21 cellular contexts compared by ENCODE assay signal in the genomic region with DNA sequence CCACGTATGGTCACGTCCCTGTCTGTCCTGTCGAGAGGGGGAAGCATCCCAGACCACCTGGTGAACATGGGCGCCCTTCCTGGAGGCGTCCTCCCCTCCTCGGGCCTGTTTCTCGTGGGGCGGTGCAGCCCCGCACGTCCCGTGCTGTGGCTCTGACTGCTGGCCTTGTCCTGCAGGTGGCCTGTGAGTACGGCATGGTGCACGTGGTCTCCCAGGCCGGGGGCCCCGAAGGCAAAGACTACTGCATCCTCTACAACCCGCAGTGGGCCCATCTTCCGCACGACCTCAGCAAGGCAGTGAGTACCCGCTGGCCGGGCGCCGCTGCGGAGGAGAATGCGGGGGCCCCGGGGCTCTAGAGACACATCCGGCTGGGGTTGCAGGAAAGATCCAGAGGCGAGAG. TPM values are rescaled to one million over a fixed set of nuclear protein-coding genes. Genes with fewer than 3 reads are reported as not detected.
"Had no signal": no experiment of that assay in that cellular context is flagged by ENCODE, and none has a peak within 500 bp of the region (broad histone marks: within the 10 kb centered on the region; RNA-seq: fewer than 3 reads in every experiment).

No MANE protein-coding gene starts in this region.

- ATAC-seq: gastroesophageal sphincter; heart right ventricle; stimulated activated naive B cell treated with anti-CD40 and anti-IgM and Interleukin-4, amounts not matched to agents 10 μg/mL and 1 μg/mL and 100 μg/mL, for 72 hours; T-cell had no signal

- H3K27ac ChIP-seq: esophagus muscularis mucosa, gastroesophageal sphincter, heart right ventricle, tibial artery, uterus had no signal

- H3K27me3 Mint-ChIP-seq: activated B cell treated with CpG ODN at 0.5 μM for 24 hours; activated CD4-positive, alpha-beta memory T cell treated with anti-CD3 and anti-CD28 coated beads, Interleukin-2, amount 10 ng/mL, durations not matched to agents 7 days and 5 days; activated T-cell treated with anti-CD3 and anti-CD28 coated beads, Interleukin-2, amount 50 U/mL, for 24 hours; memory B cell; stimulated activated naive B cell treated with anti-CD40 and anti-IgM and Interleukin-4, amounts not matched to agents 10 μg/mL and 1 μg/mL and 100 μg/mL, for 72 hours; T-cell had no signal

- H3K36me3 ChIP-seq: uterus had no signal

- H3K36me3 Mint-ChIP-seq: natural killer cell had no signal

- DNase-seq: activated B cell treated with CpG ODN at 0.5 μM for 24 hours; activated CD4-positive, alpha-beta memory T cell treated with anti-CD3 and anti-CD28 coated beads, Interleukin-2, amount 10 ng/mL, durations not matched to agents 7 days and 5 days; activated T-cell treated with anti-CD3 and anti-CD28 coated beads, Interleukin-2, amount 50 U/mL, for 24 hours; aorta; cerebellar nuclear complex; effector memory CD4-positive, alpha-beta T cell; natural killer cell; sigmoid colon; stimulated activated CD4-positive, alpha-beta T cell treated with anti-CD3 and anti-CD28 coated beads, Interleukin-4, amount 100 ng/mL, for 4 hours; stimulated activated naive B cell treated with anti-CD40 and anti-IgM and Interleukin-4, amounts not matched to agents 10 μg/mL and 1 μg/mL and 100 μg/mL, for 72 hours; tibial artery; uterus had no signal

- H3K4me3 Mint-ChIP-seq: activated CD4-positive, alpha-beta memory T cell treated with anti-CD3 and anti-CD28 coated beads, Interleukin-2, amount 10 ng/mL, durations not matched to agents 7 days and 5 days; activated naive CD4-positive, alpha-beta T cell treated with anti-CD3 and anti-CD28 coated beads for 36 hours; activated T-cell treated with anti-CD3 and anti-CD28 coated beads, Interleukin-2, amount 50 U/mL, for 24 hours; dendritic cell treated with granulocyte-macrophage colony-stimulating factor and Interleukin-4, amounts not matched to agents 40 ng/mL and 50 ng/mL, for 4 days; immature natural killer cell had no signal

- H3K9me3 ChIP-seq: esophagus muscularis mucosa, gastroesophageal sphincter, heart right ventricle, sigmoid colon, tibial artery, uterus had no signal

- H3K4me3 ChIP-seq: esophagus muscularis mucosa, gastroesophageal sphincter, heart right ventricle, sigmoid colon, tibial artery, uterus had no signal

- H3K27ac Mint-ChIP-seq: activated CD4-positive, alpha-beta memory T cell treated with anti-CD3 and anti-CD28 coated beads, Interleukin-2, amount 10 ng/mL, durations not matched to agents 7 days and 5 days; activated naive CD4-positive, alpha-beta T cell treated with anti-CD3 and anti-CD28 coated beads for 36 hours had no signal

- H3K27me3 ChIP-seq: esophagus muscularis mucosa, gastroesophageal sphincter, heart right ventricle, sigmoid colon, tibial artery, uterus had no signal

- H3K9me3 Mint-ChIP-seq: activated B cell treated with CpG ODN at 0.5 μM for 24 hours; dendritic cell treated with granulocyte-macrophage colony-stimulating factor and Interleukin-4, amounts not matched to agents 40 ng/mL and 50 ng/mL, for 4 days; immature natural killer cell; natural killer cell; T-cell had no signal

RNA-seq across cellular contexts. Expression of gene TMPRSS9, which starts 25.6 kb away (rescaled TPM):
- total RNA-seq: activated B cell treated with CpG ODN at 0.5 μM for 24 hours; activated CD4-positive, alpha-beta memory T cell treated with anti-CD3 and anti-CD28 coated beads, Interleukin-2, amount 10 ng/mL, durations not matched to agents 7 days and 5 days; activated naive CD4-positive, alpha-beta T cell treated with anti-CD3 and anti-CD28 coated beads for 36 hours; endothelial cell of umbilical vein; heart right ventricle; natural killer cell; T-cell had no signal
- polyA plus RNA-seq: aorta, endothelial cell of umbilical vein, immature natural killer cell had no signal

RNA-seq across cellular contexts. Expression of gene LINGO3, which starts 26.5 kb away (rescaled TPM):
- total RNA-seq: activated naive CD4-positive, alpha-beta T cell treated with anti-CD3 and anti-CD28 coated beads for 36 hours; aorta; endothelial cell of umbilical vein; esophagus muscularis mucosa; gastroesophageal sphincter; heart right ventricle; uterus had no signal
- polyA plus RNA-seq: endothelial cell of umbilical vein, heart right ventricle had no signal

RNA-seq across cellular contexts. Expression of gene PEAK3, which starts 52.5 kb away (rescaled TPM):
- total RNA-seq: activated naive CD4-positive, alpha-beta T cell treated with anti-CD3 and anti-CD28 coated beads for 36 hours; endothelial cell of umbilical vein had no signal
